In the genomic region with DNA sequence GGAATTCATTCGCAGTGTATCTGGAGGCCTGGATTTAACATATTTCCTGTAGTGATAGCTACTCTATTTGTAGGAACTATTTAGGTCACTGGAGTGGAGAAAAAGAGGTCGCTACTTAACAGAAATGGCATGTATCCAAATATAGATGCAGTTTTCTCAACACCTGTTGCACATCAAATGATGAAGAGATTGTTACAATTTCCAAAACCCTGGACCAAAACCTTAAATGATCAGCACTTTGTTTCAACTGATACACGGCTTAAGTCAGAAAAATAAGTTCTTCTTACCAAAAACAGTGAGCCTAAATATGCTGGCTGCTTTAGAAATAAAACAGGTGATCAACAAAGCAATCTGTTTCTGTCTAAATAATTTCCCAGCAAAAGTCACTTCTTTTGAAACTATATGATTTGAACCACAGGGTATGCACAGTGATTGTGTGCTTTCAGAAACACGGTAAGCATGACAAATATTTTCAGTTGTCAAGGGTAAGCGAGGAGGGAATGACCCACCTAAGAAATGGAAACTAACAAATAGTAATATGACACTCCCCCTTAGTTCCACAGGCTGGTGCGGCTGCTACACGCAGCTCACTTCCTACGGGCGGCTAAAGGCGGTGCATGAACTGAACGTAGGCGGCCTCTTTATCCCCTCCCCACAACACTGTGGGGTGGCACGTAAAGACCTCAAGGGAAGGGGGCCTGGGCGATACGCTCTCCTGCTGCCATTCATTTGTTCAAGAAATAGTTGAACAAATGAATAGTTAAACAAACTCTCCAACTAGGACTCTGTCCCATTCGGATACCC, we compare ENCODE assay signal across 1 cellular context.
TF ChIP-seq lines count a peak whose summit lies in the region.

No MANE protein-coding gene starts in this region.

TF ChIP-seq in HepG2, 621 proteins besides CTCF, POLR2A, EP300 and RAD21:
- TF ChIP-seq SIX1 (CRISPR knock-in tag; IDR thresholded peaks at IDR 0.05; ENCODE audit: borderline replicate concordance) = peak; percentile 85; the same call in 1 of the 2 replicates
- 0 out of 2 replicates have a peak, but pooled peaks have one; percentile 2 for TF ChIP-seq TARDBP (CRISPR knock-in tag; IDR thresholded peaks at IDR 0.05)
- TF ChIP-seq, protein P1, sequence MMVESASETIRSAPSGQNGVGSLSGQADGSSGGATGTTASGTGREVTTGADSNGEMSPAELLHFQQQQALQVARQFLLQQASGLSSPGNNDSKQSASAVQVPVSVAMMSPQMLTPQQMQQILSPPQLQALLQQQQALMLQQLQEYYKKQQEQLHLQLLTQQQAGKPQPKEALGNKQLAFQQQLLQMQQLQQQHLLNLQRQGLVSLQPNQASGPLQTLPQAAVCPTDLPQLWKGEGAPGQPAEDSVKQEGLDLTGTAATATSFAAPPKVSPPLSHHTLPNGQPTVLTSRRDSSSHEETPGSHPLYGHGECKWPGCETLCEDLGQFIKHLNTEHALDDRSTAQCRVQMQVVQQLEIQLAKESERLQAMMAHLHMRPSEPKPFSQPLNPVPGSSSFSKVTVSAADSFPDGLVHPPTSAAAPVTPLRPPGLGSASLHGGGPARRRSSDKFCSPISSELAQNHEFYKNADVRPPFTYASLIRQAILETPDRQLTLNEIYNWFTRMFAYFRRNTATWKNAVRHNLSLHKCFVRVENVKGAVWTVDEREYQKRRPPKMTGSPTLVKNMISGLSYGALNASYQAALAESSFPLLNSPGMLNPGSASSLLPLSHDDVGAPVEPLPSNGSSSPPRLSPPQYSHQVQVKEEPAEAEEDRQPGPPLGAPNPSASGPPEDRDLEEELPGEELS (CRISPR knock-in tag; IDR thresholded peaks at IDR 0.05) = peak; percentile 37; the same call in 1 of the 2 replicates
- peak; percentile 41; the same call in 1 of the 2 replicates for TF ChIP-seq GATAD2A (CRISPR knock-in tag; IDR thresholded peaks at IDR 0.05)
- 0 out of 2 replicates have a peak, but pooled peaks have one; percentile 31 for TF ChIP-seq ZNF607 (CRISPR knock-in tag; IDR thresholded peaks at IDR 0.05; ENCODE audit: borderline replicate concordance)
- TF ChIP-seq MTF1 (CRISPR knock-in tag; IDR thresholded peaks at IDR 0.05) = no peak
- TF ChIP-seq, protein P2, sequence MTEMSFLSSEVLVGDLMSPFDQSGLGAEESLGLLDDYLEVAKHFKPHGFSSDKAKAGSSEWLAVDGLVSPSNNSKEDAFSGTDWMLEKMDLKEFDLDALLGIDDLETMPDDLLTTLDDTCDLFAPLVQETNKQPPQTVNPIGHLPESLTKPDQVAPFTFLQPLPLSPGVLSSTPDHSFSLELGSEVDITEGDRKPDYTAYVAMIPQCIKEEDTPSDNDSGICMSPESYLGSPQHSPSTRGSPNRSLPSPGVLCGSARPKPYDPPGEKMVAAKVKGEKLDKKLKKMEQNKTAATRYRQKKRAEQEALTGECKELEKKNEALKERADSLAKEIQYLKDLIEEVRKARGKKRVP (CRISPR knock-in tag; IDR thresholded peaks at IDR 0.05) = no peak
- no peak for TF ChIP-seq DNMT3B (CRISPR knock-in tag; conservative IDR thresholded peaks at IDR 0.05)
- TF ChIP-seq, protein P3, sequence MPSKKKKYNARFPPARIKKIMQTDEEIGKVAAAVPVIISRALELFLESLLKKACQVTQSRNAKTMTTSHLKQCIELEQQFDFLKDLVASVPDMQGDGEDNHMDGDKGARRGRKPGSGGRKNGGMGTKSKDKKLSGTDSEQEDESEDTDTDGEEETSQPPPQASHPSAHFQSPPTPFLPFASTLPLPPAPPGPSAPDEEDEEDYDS (CRISPR knock-in tag; IDR thresholded peaks at IDR 0.05) = 0 out of 2 replicates have a peak, but pooled peaks have one; percentile 16
- TF ChIP-seq SIN3B (IDR thresholded peaks at IDR 0.05; ENCODE audit: low read length) = 0 out of 2 replicates have a peak, but pooled peaks have one; percentile 7
- TF ChIP-seq, protein P4, sequence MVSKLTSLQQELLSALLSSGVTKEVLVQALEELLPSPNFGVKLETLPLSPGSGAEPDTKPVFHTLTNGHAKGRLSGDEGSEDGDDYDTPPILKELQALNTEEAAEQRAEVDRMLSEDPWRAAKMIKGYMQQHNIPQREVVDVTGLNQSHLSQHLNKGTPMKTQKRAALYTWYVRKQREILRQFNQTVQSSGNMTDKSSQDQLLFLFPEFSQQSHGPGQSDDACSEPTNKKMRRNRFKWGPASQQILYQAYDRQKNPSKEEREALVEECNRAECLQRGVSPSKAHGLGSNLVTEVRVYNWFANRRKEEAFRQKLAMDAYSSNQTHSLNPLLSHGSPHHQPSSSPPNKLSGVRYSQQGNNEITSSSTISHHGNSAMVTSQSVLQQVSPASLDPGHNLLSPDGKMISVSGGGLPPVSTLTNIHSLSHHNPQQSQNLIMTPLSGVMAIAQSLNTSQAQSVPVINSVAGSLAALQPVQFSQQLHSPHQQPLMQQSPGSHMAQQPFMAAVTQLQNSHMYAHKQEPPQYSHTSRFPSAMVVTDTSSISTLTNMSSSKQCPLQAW (CRISPR knock-in tag; IDR thresholded peaks at IDR 0.05) = peak; percentile 49; the same call in 1 of the 2 replicates
- TF ChIP-seq, protein P5, sequence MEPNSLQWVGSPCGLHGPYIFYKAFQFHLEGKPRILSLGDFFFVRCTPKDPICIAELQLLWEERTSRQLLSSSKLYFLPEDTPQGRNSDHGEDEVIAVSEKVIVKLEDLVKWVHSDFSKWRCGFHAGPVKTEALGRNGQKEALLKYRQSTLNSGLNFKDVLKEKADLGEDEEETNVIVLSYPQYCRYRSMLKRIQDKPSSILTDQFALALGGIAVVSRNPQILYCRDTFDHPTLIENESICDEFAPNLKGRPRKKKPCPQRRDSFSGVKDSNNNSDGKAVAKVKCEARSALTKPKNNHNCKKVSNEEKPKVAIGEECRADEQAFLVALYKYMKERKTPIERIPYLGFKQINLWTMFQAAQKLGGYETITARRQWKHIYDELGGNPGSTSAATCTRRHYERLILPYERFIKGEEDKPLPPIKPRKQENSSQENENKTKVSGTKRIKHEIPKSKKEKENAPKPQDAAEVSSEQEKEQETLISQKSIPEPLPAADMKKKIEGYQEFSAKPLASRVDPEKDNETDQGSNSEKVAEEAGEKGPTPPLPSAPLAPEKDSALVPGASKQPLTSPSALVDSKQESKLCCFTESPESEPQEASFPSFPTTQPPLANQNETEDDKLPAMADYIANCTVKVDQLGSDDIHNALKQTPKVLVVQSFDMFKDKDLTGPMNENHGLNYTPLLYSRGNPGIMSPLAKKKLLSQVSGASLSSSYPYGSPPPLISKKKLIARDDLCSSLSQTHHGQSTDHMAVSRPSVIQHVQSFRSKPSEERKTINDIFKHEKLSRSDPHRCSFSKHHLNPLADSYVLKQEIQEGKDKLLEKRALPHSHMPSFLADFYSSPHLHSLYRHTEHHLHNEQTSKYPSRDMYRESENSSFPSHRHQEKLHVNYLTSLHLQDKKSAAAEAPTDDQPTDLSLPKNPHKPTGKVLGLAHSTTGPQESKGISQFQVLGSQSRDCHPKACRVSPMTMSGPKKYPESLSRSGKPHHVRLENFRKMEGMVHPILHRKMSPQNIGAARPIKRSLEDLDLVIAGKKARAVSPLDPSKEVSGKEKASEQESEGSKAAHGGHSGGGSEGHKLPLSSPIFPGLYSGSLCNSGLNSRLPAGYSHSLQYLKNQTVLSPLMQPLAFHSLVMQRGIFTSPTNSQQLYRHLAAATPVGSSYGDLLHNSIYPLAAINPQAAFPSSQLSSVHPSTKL (CRISPR knock-in tag; IDR thresholded peaks at IDR 0.05) = peak; percentile 33; the same call in 1 of the 2 replicates
- peak; percentile 85 for TF ChIP-seq SIX4 (CRISPR knock-in tag; IDR thresholded peaks at IDR 0.05)
- peak; percentile 73; the same call in 1 of the 2 replicates for TF ChIP-seq SAP130 (CRISPR knock-in tag; IDR thresholded peaks at IDR 0.05; ENCODE audit: low read depth)
- no peak for TF ChIP-seq ZFAT (CRISPR knock-in tag; conservative IDR thresholded peaks at IDR 0.05)
- TF ChIP-seq ZNF230 (CRISPR knock-in tag; IDR thresholded peaks at IDR 0.05) = no peak
- TF ChIP-seq TEAD3 (CRISPR knock-in tag; optimal IDR thresholded peaks at IDR 0.05; ENCODE audit: borderline replicate concordance) = peak; percentile 23
